Comparison of ENCODE assay signal across 8 cellular contexts in the genomic region with DNA sequence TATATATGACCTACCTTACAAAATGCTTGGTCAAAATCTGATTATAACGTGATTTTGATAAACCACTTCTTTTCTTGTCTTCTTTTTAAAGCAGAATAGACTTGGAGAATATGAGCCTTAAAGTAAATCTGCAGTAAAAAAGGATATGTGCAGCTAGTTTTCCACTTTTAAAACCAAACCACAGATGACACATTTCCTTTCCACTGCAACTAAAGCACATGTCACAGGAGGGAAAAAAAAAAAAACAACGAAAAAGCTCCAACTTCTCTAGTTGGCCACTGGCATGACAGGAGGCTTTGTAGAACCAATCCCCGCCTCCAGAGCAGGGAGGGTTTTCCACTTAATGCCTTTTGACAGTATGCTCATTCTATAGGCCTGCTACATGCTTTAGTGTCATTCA. TPM values are rescaled to one million over a fixed set of nuclear protein-coding genes. Genes with fewer than 3 reads are reported as not detected.
DNase-seq lines count a peak whose midpoint lies in the region; ATAC-seq and TF ChIP-seq lines count a peak whose summit lies in the region.

A gene with protein sequence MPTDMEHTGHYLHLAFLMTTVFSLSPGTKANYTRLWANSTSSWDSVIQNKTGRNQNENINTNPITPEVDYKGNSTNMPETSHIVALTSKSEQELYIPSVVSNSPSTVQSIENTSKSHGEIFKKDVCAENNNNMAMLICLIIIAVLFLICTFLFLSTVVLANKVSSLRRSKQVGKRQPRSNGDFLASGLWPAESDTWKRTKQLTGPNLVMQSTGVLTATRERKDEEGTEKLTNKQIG (minus strand): TSS at position 142 of the 400 bp plus-strand sequence. CDS start 2,609 bp downstream, outside the sequence.

- TF ChIP-seq CTCF in spleen (IDR thresholded peaks at IDR 0.05 in 8 of 11, conservative IDR thresholded peaks at IDR 0.05 in 3 of 11), result peak in 1 of 11 experiments; percentile 9

- DNase-seq in GM19240 (ENCODE audit: insufficient read length, low spot score) (peak; percentile 33), RPMI8226 (peak; percentile 91), head of caudate nucleus (peak in 37 of 42 donors; percentile 21 to 85 (median 59)), spleen (peak; percentile 80), DMS 273 (lab: John Stamatoyannopoulos, UW; ENCODE audit: unreplicated experiment) (no peak), DMS 273 treated with DMSO at 0.1 percent for 48 hours (lab: John Stamatoyannopoulos, UW) (no peak)
- peak; percentile 79 for DNase-seq in activated T-helper 2 cell treated with anti-CD3 and anti-CD28 coated beads, Interferon-gamma antibody, Interleukin-2, Interleukin-4, amounts not matched to agents 10 μg/mL and 5 μg/mL and 100 μg/mL, durations not matched to agents 14 hours and 24 hours and 36 hours (ENCODE audit: low spot score)

- H3K27ac Mint-ChIP-seq in activated T-helper 2 cell treated with anti-CD3 and anti-CD28 coated beads, Interferon-gamma antibody, Interleukin-2, Interleukin-4, amounts not matched to agents 10 μg/mL and 5 μg/mL and 100 μg/mL, durations not matched to agents 14 hours and 24 hours and 36 hours, result peak within 1 kb of the TSS; percentile 96

- peaks cover 30% of the 10 kb centered on the region for H3K36me3 Mint-ChIP-seq in activated T-helper 2 cell treated with anti-CD3 and anti-CD28 coated beads, Interferon-gamma antibody, Interleukin-2, Interleukin-4, amounts not matched to agents 10 μg/mL and 5 μg/mL and 100 μg/mL, durations not matched to agents 14 hours and 24 hours and 36 hours (ENCODE audit: low read depth)

- peak in 2 of 3 donors; percentile 8 to 14 for TF ChIP-seq POLR2A in spleen (IDR thresholded peaks at IDR 0.05)

- H3K27ac ChIP-seq in spleen, result peak within 1 kb of the TSS; percentile 66 to 94 (median 91)

- intact Hi-C loops in activated T-helper 2 cell treated with anti-CD3 and anti-CD28 coated beads, Interferon-gamma antibody, Interleukin-2, Interleukin-4, amounts not matched to agents 10 μg/mL and 5 μg/mL and 100 μg/mL, durations not matched to agents 14 hours and 24 hours and 36 hours (cut with micrococcal nuclease), result loop anchor here (1.0 to 10.0 kb wide), 2 partner anchors 13 to 227 kb away; a partner anchor contains a TSS
- intact Hi-C loops in head of caudate nucleus (cut with DNase I), result loop anchor here (5.0 kb wide), 1 partner anchor 51 kb away; no protein-coding TSS in a partner anchor
- intact Hi-C loops in spleen (cut with DNase I; ENCODE audit: low total_unique reads), result no loop called here

- H3K27me3 ChIP-seq in spleen (replicated peaks in 1 of 7), result no peaks in the 10 kb centered on the region

- no peaks in the 10 kb centered on the region for H3K27me3 Mint-ChIP-seq in activated T-helper 2 cell treated with anti-CD3 and anti-CD28 coated beads, Interferon-gamma antibody, Interleukin-2, Interleukin-4, amounts not matched to agents 10 μg/mL and 5 μg/mL and 100 μg/mL, durations not matched to agents 14 hours and 24 hours and 36 hours (ENCODE audit: low read depth)

- peak within 1 kb of the TSS; percentile 22 to 70 (median 36) for H3K4me3 ChIP-seq in spleen

- H3K9me3 ChIP-seq in spleen, result no peaks in the 10 kb centered on the region

- H3K4me1 Mint-ChIP-seq in activated T-helper 2 cell treated with anti-CD3 and anti-CD28 coated beads, Interferon-gamma antibody, Interleukin-2, Interleukin-4, amounts not matched to agents 10 μg/mL and 5 μg/mL and 100 μg/mL, durations not matched to agents 14 hours and 24 hours and 36 hours (ENCODE audit: low read depth), result peaks cover 34% of the 10 kb centered on the region

- H3K9me3 Mint-ChIP-seq in activated T-helper 2 cell treated with anti-CD3 and anti-CD28 coated beads, Interferon-gamma antibody, Interleukin-2, Interleukin-4, amounts not matched to agents 10 μg/mL and 5 μg/mL and 100 μg/mL, durations not matched to agents 14 hours and 24 hours and 36 hours, result no peaks in the 10 kb centered on the region

- H3K4me3 Mint-ChIP-seq in activated T-helper 2 cell treated with anti-CD3 and anti-CD28 coated beads, Interferon-gamma antibody, Interleukin-2, Interleukin-4, amounts not matched to agents 10 μg/mL and 5 μg/mL and 100 μg/mL, durations not matched to agents 14 hours and 24 hours and 36 hours (ENCODE audit: low read depth), result peak within 1 kb of the TSS; percentile 83

- peaks cover 3 to 64% (median 24%) of the 10 kb centered on the region in 6 donors for H3K4me1 ChIP-seq in spleen

- H3K36me3 ChIP-seq in spleen, result peaks cover 0 to 15% (median 5%) of the 10 kb centered on the region in 6 donors

- 20 to 34% (median 26%) methylated on average over 3 of the region's 3 CpGs for WGBS in spleen, 5 donors

- ATAC-seq in GM21360 (IDR thresholded peaks at IDR 0.05; ENCODE audit: unreplicated experiment), result no peak

RNA-seq across cellular contexts. Expression of the gene that starts here (rescaled TPM):
- total RNA-seq in activated T-helper 2 cell treated with anti-CD3 and anti-CD28 coated beads, Interferon-gamma antibody, Interleukin-2, Interleukin-4, amounts not matched to agents 10 μg/mL and 5 μg/mL and 100 μg/mL, durations not matched to agents 14 hours and 24 hours and 36 hours, result 18.6 and 20.7 TPM in 2 replicates
- total RNA-seq in spleen, result 10 to 100 TPM; 27.0 to 52.8 (median 31.9) TPM
- 10 to 100 TPM; 46.8 to 79.7 (median 68.0) TPM for polyA plus RNA-seq in spleen

Comparison
In these comparisons a context has a peak if more than half of its experiments do, and no peak if none do; other contexts are left out.
1. DNase-seq: peak in GM19240 (single experiment), RPMI8226 (single experiment), activated T-helper 2 cell treated with anti-CD3 and anti-CD28 coated beads, Interferon-gamma antibody, Interleukin-2, Interleukin-4, amounts not matched to agents 10 μg/mL and 5 μg/mL and 100 μg/mL, durations not matched to agents 14 hours and 24 hours and 36 hours (single experiment), head of caudate nucleus (37 of 42) and spleen (single experiment); none in DMS 273 (single experiment) and DMS 273 treated with DMSO at 0.1 percent for 48 hours (single experiment).